In genomic region chr4:82372502-82372873, GRCh38 we compare ENCODE assay signal across 8 cellular contexts. TPM values are rescaled to one million over a fixed set of nuclear protein-coding genes. Genes with fewer than 3 reads are reported as not detected.
DNase-seq lines count a peak whose midpoint lies in the region; ATAC-seq and TF ChIP-seq lines count a peak whose summit lies in the region.

No MANE protein-coding gene starts in this region.

- H3K4me3 Mint-ChIP-seq in activated CD8-positive, alpha-beta T cell treated with anti-CD3 and anti-CD28 coated beads for 36 hours = peak overlapping the region; percentile 87

- H3K27me3 Mint-ChIP-seq in activated CD8-positive, alpha-beta T cell treated with anti-CD3 and anti-CD28 coated beads for 36 hours = no peaks in the 10 kb centered on the region

- DNase-seq in DMS153 treated with DMSO at 0.1 percent for 48 hours (lab: John Stamatoyannopoulos, UW; ENCODE audit: unreplicated experiment) = peak; percentile 11
- no peak for DNase-seq in DMS153 (lab: John Stamatoyannopoulos, UW)
- DNase-seq in NCI-H1694 treated with DMSO at 0.1 percent for 48 hours (lab: John Stamatoyannopoulos, UW) = peak; percentile 36
- DNase-seq in activated CD8-positive, alpha-beta T cell treated with anti-CD3 and anti-CD28 coated beads for 36 hours = peak; percentile 70
- no peak for DNase-seq in epithelial cell of proximal tubule (ENCODE audit: low read depth)
- peak; percentile 34 for DNase-seq in myocyte (ENCODE audit: low read depth)
- DNase-seq in substantia nigra (lab: John Stamatoyannopoulos, UW) = peak in 31 of 49 donors; percentile 2 to 44 (median 25)

- H3K9me3 Mint-ChIP-seq in activated CD8-positive, alpha-beta T cell treated with anti-CD3 and anti-CD28 coated beads for 36 hours = no peaks in the 10 kb centered on the region

- H3K36me3 Mint-ChIP-seq in activated CD8-positive, alpha-beta T cell treated with anti-CD3 and anti-CD28 coated beads for 36 hours (ENCODE audit: low read depth) = peaks cover 75% of the 10 kb centered on the region

- H3K27ac ChIP-seq in substantia nigra (ENCODE audit: low read depth, low read length, poor library complexity, severe bottlenecking) = peak overlapping the region; percentile 96

- CTCF ChIA-PET in activated CD8-positive, alpha-beta T cell treated with anti-CD3 and anti-CD28 coated beads for 36 hours (lab: Charles Lee) = interaction anchor here (0.9 to 3.4 kb wide), 4 partner anchors 12 to 57 kb away, joined by 3 to 25 read pairs (median 5); no protein-coding TSS in a partner anchor

- intact Hi-C loops in activated CD8-positive, alpha-beta T cell treated with anti-CD3 and anti-CD28 coated beads for 36 hours (cut with micrococcal nuclease) = loop anchor here (10.0 kb wide), 1 partner anchor 532 kb away; the partner anchor contains the start of gene THAP9

- H3K4me1 Mint-ChIP-seq in activated CD8-positive, alpha-beta T cell treated with anti-CD3 and anti-CD28 coated beads for 36 hours (ENCODE audit: low read depth) = peaks cover 39% of the 10 kb centered on the region

- H3K27ac Mint-ChIP-seq in activated CD8-positive, alpha-beta T cell treated with anti-CD3 and anti-CD28 coated beads for 36 hours = peak overlapping the region; percentile 100

- peak overlapping the region; percentile 70 for H3K4me3 ChIP-seq in epithelial cell of proximal tubule (ENCODE audit: low read depth, low read length)

- no peak for TF ChIP-seq CTCF in activated CD8-positive, alpha-beta T cell treated with anti-CD3 and anti-CD28 coated beads for 36 hours (IDR thresholded peaks at IDR 0.05)
- no peak for TF ChIP-seq CTCF in epithelial cell of proximal tubule (conservative IDR thresholded peaks at IDR 0.05; ENCODE audit: low read depth, low read length)

- no peak for ATAC-seq in activated CD8-positive, alpha-beta T cell treated with anti-CD3 and anti-CD28 coated beads for 36 hours
- no peak for ATAC-seq in HG02970 (IDR thresholded peaks at IDR 0.05; ENCODE audit: low FRiP score, unreplicated experiment)

- POLR2A ChIA-PET in activated CD8-positive, alpha-beta T cell treated with anti-CD3 and anti-CD28 coated beads for 36 hours (lab: Charles Lee) = interaction anchor here (0.6 to 10.0 kb wide), 11 partner anchors 8 to 1096 kb away, joined by 3 to 193 read pairs (median 4); partner anchors contain the start of genes COPS4, ENOPH1 and HNRNPDL

RNA-seq across cellular contexts. Expression of gene HNRNPD, which starts 1.3 kb away (rescaled TPM):
- 100 to 1,000 TPM; 384 to 403 TPM for total RNA-seq in activated CD8-positive, alpha-beta T cell treated with anti-CD3 and anti-CD28 coated beads for 36 hours
- 83.0 and 96.6 TPM in 2 replicates for total RNA-seq in epithelial cell of proximal tubule
- total RNA-seq in myocyte = 28.4 and 32.7 TPM in 2 replicates
- polyA plus RNA-seq in myocyte (2012) = 102 TPM

RNA-seq across cellular contexts. Expression of gene HNRNPDL, which starts 57.8 kb away (rescaled TPM):
- total RNA-seq in activated CD8-positive, alpha-beta T cell treated with anti-CD3 and anti-CD28 coated beads for 36 hours = 100 to 1,000 TPM; 330 to 339 TPM
- total RNA-seq in epithelial cell of proximal tubule = 248 and 283 TPM in 2 replicates
- total RNA-seq in myocyte = 232 and 284 TPM in 2 replicates
- polyA plus RNA-seq in myocyte (2012) = 149 TPM

RNA-seq across cellular contexts. Expression of gene ENOPH1, which starts 57.9 kb away (rescaled TPM):
- total RNA-seq in activated CD8-positive, alpha-beta T cell treated with anti-CD3 and anti-CD28 coated beads for 36 hours = 10 to 100 TPM; 78.9 to 83.5 TPM
- total RNA-seq in epithelial cell of proximal tubule (53.5 and 61.1 TPM in 2 replicates), myocyte (41.1 and 44.8 TPM in 2 replicates)
- polyA plus RNA-seq in myocyte (2012) = 34.9 TPM

Comparison
In these comparisons a context has a peak if more than half of its experiments do, and no peak if none do; other contexts are left out.
1. DNase-seq: peak in DMS153 treated with DMSO at 0.1 percent for 48 hours (single experiment), NCI-H1694 treated with DMSO at 0.1 percent for 48 hours (single experiment), activated CD8-positive, alpha-beta T cell treated with anti-CD3 and anti-CD28 coated beads for 36 hours (single experiment), myocyte (single experiment) and substantia nigra (31 of 49); none in DMS153 (single experiment) and epithelial cell of proximal tubule (single experiment).